8 cellular contexts compared by ENCODE assay signal in genomic region chr1:151716771-151717631, GRCh38.
DNase-seq lines count a peak whose midpoint lies in the region; ATAC-seq and TF ChIP-seq lines count a peak whose summit lies in the region.

CELF3 (minus strand) TSS chr1:151716803; CDS start chr1:151716020, 783 bp downstream.

- DNase-seq in DMS53 treated with DMSO at 0.1 percent for 48 hours (lab: John Stamatoyannopoulos, UW; ENCODE audit: unreplicated experiment) (peak; percentile 87), NCI-H146 (lab: John Stamatoyannopoulos, UW) (peak; percentile 95), inferior parietal cortex (ENCODE audit: extremely low spot score) (peak; percentile 73)
- peak; percentile 30 for DNase-seq in activated CD4-positive, alpha-beta T cell treated with anti-CD3 and anti-CD28 coated beads, Interleukin-2, amount 50 U/mL, for 1 hour

- no peak for ATAC-seq in HG02798 (IDR thresholded peaks at IDR 0.05; ENCODE audit: poor library complexity, unreplicated experiment)
- ATAC-seq in GM18505 (IDR thresholded peaks at IDR 0.05; ENCODE audit: unreplicated experiment) = no peak
- ATAC-seq in GM18498 (IDR thresholded peaks at IDR 0.05; ENCODE audit: unreplicated experiment) = no peak
- ATAC-seq in GM19351 (IDR thresholded peaks at IDR 0.05; ENCODE audit: unreplicated experiment) = no peak

- no peak for TF ChIP-seq POLR2A in GM18505 (IDR thresholded peaks at IDR 0.05; ENCODE audit: borderline replicate concordance, extremely low read depth, insufficient read depth, insufficient read length)

Comparison
In these comparisons a context has a peak if more than half of its experiments do, and no peak if none do; other contexts are left out.
1. DNase-seq: peak in every context shown above with its lines; median percentile 95 in NCI-H146; 87 in DMS53 treated with DMSO at 0.1 percent for 48 hours; 73 in inferior parietal cortex; 30 in activated CD4-positive, alpha-beta T cell treated with anti-CD3 and anti-CD28 coated beads, Interleukin-2, amount 50 U/mL, for 1 hour.